ENCODE assay signal across 1 cellular context in the genomic region with DNA sequence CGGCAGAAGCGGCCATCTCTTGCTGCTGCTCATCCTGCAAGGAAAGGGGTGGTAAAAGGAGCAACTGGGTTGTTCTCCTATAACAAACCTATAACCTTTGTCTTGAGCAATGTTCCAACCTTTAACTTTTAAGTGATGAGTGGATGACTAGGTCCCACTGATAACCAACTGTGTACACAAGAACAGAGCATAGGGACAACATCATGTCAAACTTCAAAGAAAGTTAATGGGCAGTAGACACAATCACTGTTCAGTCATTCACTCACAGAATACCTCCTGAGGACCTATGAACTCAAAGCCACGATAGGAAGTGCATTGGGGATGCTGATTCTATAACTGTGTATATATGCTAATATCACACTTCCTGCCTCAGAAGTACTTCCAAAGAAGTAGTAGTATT.
TF ChIP-seq lines count a peak whose summit lies in the region.

No MANE protein-coding gene starts in this region.

TF ChIP-seq in HepG2, 621 proteins besides CTCF, POLR2A, EP300 and RAD21 (continued from another document and continues in another):
- TF ChIP-seq CREM (IDR thresholded peaks at IDR 0.05) (peak; percentile 89), CREM (CRISPR knock-in tag; IDR thresholded peaks at IDR 0.05) (no peak), ZKSCAN8 (CRISPR knock-in tag; IDR thresholded peaks at IDR 0.05; ENCODE audit: borderline replicate concordance) (peak; percentile 63; the same call in 1 of the 2 replicates), SNAI1 (CRISPR knock-in tag; IDR thresholded peaks at IDR 0.05; ENCODE audit: borderline replicate concordance) (no peak), ZNF605 (CRISPR knock-in tag; IDR thresholded peaks at IDR 0.05) (no peak), PAWR (CRISPR knock-in tag; IDR thresholded peaks at IDR 0.05; ENCODE audit: borderline replicate concordance) (no peak), ZNF564 (CRISPR knock-in tag; IDR thresholded peaks at IDR 0.05) (no peak), ZNF788 (CRISPR knock-in tag; IDR thresholded peaks at IDR 0.05; ENCODE audit: borderline replicate concordance) (no peak), ZKSCAN1 (IDR thresholded peaks at IDR 0.05; ENCODE audit: low read length) (no peak), HNRNPK (IDR thresholded peaks at IDR 0.05; ENCODE audit: low read depth, low read length, poor library complexity, severe bottlenecking) (no peak), HMGA1 (CRISPR knock-in tag; conservative IDR thresholded peaks at IDR 0.05) (no peak), ZNF598 (CRISPR knock-in tag; IDR thresholded peaks at IDR 0.05; ENCODE audit: borderline replicate concordance) (no peak)
- TF ChIP-seq, protein P1, sequence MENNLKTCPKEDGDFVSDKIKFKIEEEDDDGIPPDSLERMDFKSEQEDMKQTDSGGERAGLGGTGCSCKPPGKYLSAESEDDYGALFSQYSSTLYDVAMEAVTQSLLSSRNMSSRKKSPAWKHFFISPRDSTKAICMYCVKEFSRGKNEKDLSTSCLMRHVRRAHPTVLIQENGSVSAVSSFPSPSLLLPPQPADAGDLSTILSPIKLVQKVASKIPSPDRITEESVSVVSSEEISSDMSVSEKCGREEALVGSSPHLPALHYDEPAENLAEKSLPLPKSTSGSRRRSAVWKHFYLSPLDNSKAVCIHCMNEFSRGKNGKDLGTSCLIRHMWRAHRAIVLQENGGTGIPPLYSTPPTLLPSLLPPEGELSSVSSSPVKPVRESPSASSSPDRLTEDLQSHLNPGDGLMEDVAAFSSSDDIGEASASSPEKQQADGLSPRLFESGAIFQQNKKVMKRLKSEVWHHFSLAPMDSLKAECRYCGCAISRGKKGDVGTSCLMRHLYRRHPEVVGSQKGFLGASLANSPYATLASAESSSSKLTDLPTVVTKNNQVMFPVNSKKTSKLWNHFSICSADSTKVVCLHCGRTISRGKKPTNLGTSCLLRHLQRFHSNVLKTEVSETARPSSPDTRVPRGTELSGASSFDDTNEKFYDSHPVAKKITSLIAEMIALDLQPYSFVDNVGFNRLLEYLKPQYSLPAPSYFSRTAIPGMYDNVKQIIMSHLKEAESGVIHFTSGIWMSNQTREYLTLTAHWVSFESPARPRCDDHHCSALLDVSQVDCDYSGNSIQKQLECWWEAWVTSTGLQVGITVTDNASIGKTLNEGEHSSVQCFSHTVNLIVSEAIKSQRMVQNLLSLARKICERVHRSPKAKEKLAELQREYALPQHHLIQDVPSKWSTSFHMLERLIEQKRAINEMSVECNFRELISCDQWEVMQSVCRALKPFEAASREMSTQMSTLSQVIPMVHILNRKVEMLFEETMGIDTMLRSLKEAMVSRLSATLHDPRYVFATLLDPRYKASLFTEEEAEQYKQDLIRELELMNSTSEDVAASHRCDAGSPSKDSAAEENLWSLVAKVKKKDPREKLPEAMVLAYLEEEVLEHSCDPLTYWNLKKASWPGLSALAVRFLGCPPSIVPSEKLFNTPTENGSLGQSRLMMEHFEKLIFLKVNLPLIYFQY (CRISPR knock-in tag; IDR thresholded peaks at IDR 0.05; ENCODE audit: borderline replicate concordance), result no peak
- TF ChIP-seq, protein P2, sequence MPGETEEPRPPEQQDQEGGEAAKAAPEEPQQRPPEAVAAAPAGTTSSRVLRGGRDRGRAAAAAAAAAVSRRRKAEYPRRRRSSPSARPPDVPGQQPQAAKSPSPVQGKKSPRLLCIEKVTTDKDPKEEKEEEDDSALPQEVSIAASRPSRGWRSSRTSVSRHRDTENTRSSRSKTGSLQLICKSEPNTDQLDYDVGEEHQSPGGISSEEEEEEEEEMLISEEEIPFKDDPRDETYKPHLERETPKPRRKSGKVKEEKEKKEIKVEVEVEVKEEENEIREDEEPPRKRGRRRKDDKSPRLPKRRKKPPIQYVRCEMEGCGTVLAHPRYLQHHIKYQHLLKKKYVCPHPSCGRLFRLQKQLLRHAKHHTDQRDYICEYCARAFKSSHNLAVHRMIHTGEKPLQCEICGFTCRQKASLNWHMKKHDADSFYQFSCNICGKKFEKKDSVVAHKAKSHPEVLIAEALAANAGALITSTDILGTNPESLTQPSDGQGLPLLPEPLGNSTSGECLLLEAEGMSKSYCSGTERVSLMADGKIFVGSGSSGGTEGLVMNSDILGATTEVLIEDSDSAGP (CRISPR knock-in tag; IDR thresholded peaks at IDR 0.05; ENCODE audit: borderline replicate concordance), result no peak
- TF ChIP-seq, protein P3, sequence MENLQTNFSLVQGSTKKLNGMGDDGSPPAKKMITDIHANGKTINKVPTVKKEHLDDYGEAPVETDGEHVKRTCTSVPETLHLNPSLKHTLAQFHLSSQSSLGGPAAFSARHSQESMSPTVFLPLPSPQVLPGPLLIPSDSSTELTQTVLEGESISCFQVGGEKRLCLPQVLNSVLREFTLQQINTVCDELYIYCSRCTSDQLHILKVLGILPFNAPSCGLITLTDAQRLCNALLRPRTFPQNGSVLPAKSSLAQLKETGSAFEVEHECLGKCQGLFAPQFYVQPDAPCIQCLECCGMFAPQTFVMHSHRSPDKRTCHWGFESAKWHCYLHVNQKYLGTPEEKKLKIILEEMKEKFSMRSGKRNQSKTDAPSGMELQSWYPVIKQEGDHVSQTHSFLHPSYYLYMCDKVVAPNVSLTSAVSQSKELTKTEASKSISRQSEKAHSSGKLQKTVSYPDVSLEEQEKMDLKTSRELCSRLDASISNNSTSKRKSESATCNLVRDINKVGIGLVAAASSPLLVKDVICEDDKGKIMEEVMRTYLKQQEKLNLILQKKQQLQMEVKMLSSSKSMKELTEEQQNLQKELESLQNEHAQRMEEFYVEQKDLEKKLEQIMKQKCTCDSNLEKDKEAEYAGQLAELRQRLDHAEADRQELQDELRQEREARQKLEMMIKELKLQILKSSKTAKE (CRISPR knock-in tag; IDR thresholded peaks at IDR 0.05; ENCODE audit: borderline replicate concordance), result peak; percentile 81
- TF ChIP-seq, protein P4, sequence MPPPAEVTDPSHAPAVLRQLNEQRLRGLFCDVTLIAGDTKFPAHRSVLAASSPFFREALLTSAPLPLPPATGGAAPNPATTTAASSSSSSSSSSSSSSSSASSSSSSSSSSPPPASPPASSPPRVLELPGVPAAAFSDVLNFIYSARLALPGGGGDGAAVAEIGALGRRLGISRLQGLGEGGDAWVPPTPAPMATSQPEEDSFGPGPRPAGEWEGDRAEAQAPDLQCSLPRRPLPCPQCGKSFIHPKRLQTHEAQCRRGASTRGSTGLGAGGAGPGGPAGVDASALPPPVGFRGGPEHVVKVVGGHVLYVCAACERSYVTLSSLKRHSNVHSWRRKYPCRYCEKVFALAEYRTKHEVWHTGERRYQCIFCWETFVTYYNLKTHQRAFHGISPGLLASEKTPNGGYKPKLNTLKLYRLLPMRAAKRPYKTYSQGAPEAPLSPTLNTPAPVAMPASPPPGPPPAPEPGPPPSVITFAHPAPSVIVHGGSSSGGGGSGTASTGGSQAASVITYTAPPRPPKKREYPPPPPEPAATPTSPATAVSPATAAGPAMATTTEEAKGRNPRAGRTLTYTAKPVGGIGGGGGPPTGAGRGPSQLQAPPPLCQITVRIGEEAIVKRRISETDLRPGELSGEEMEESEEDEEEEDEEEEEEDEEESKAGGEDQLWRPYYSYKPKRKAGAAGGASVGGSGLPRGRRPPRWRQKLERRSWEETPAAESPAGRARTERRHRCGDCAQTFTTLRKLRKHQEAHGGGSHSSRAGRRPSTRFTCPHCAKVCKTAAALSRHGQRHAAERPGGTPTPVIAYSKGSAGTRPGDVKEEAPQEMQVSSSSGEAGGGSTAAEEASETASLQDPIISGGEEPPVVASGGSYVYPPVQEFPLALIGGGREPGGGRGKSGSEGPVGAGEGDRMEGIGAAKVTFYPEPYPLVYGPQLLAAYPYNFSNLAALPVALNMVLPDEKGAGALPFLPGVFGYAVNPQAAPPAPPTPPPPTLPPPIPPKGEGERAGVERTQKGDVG (CRISPR knock-in tag; IDR thresholded peaks at IDR 0.05; ENCODE audit: borderline replicate concordance), result no peak
- TF ChIP-seq, protein P5, sequence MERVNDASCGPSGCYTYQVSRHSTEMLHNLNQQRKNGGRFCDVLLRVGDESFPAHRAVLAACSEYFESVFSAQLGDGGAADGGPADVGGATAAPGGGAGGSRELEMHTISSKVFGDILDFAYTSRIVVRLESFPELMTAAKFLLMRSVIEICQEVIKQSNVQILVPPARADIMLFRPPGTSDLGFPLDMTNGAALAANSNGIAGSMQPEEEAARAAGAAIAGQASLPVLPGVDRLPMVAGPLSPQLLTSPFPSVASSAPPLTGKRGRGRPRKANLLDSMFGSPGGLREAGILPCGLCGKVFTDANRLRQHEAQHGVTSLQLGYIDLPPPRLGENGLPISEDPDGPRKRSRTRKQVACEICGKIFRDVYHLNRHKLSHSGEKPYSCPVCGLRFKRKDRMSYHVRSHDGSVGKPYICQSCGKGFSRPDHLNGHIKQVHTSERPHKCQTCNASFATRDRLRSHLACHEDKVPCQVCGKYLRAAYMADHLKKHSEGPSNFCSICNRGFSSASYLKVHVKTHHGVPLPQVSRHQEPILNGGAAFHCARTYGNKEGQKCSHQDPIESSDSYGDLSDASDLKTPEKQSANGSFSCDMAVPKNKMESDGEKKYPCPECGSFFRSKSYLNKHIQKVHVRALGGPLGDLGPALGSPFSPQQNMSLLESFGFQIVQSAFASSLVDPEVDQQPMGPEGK (CRISPR knock-in tag; IDR thresholded peaks at IDR 0.05), result no peak
- TF ChIP-seq, protein P6, sequence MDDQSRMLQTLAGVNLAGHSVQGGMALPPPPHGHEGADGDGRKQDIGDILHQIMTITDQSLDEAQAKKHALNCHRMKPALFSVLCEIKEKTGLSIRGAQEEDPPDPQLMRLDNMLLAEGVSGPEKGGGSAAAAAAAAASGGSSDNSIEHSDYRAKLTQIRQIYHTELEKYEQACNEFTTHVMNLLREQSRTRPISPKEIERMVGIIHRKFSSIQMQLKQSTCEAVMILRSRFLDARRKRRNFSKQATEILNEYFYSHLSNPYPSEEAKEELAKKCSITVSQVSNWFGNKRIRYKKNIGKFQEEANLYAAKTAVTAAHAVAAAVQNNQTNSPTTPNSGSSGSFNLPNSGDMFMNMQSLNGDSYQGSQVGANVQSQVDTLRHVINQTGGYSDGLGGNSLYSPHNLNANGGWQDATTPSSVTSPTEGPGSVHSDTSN (CRISPR knock-in tag; IDR thresholded peaks at IDR 0.05; ENCODE audit: borderline replicate concordance), result no peak
- TF ChIP-seq, protein P7, sequence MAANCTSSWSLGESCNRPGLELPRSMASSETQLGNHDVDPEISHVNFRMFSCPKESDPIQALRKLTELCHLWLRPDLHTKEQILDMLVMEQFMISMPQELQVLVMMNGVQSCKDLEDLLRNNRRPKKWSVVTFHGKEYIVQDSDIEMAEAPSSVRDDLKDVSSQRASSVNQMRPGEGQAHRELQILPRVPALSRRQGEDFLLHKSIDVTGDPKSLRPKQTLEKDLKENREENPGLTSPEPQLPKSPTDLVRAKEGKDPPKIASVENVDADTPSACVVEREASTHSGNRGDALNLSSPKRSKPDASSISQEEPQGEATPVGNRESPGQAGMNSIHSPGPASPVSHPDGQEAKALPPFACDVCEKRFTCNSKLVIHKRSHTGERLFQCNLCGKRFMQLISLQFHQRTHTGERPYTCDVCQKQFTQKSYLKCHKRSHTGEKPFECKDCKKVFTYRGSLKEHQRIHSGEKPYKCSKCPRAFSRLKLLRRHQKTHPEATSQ (CRISPR knock-in tag; IDR thresholded peaks at IDR 0.05; ENCODE audit: borderline replicate concordance), result peak; percentile 91
- TF ChIP-seq, protein P8, sequence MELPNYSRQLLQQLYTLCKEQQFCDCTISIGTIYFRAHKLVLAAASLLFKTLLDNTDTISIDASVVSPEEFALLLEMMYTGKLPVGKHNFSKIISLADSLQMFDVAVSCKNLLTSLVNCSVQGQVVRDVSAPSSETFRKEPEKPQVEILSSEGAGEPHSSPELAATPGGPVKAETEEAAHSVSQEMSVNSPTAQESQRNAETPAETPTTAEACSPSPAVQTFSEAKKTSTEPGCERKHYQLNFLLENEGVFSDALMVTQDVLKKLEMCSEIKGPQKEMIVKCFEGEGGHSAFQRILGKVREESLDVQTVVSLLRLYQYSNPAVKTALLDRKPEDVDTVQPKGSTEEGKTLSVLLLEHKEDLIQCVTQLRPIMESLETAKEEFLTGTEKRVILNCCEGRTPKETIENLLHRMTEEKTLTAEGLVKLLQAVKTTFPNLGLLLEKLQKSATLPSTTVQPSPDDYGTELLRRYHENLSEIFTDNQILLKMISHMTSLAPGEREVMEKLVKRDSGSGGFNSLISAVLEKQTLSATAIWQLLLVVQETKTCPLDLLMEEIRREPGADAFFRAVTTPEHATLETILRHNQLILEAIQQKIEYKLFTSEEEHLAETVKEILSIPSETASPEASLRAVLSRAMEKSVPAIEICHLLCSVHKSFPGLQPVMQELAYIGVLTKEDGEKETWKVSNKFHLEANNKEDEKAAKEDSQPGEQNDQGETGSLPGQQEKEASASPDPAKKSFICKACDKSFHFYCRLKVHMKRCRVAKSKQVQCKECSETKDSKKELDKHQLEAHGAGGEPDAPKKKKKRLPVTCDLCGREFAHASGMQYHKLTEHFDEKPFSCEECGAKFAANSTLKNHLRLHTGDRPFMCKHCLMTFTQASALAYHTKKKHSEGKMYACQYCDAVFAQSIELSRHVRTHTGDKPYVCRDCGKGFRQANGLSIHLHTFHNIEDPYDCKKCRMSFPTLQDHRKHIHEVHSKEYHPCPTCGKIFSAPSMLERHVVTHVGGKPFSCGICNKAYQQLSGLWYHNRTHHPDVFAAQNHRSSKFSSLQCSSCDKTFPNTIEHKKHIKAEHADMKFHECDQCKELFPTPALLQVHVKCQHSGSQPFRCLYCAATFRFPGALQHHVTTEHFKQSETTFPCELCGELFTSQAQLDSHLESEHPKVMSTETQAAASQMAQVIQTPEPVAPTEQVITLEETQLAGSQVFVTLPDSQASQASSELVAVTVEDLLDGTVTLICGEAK (IDR thresholded peaks at IDR 0.05), result no peak
- TF ChIP-seq, protein P8 (CRISPR knock-in tag; IDR thresholded peaks at IDR 0.05), result no peak
